22 cellular contexts compared by ENCODE assay signal in the genomic region with DNA sequence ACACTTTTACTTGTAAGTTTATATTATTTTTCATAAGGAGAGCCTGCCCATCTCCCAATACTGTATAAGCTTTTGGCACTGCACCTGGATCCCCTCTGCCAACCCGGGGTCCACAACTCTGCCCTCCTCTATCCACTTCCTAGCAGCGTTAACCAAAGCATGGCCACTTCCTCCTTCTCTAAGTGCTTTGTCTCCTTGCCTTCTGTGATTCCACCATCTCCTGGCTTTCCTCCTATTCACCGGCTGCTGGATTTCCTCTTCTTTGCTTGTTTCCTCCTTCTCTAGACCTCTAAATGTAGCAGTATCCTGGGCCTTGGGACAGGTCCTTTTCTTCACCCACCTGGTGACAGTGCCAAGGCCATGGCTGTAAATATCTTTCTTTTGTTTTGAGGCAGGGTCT.
"Had no signal": no experiment of that assay in that cellular context is flagged by ENCODE, and none has a peak within 500 bp of the region (broad histone marks: within the 10 kb centered on the region; RNA-seq: fewer than 3 reads in every experiment).

No MANE protein-coding gene starts in this region.

- H3K4me1 ChIP-seq: neural progenitor cell had no signal

- H3K36me3 ChIP-seq: heart left ventricle, neural progenitor cell, ovary, stomach, thoracic aorta, transverse colon had no signal

- H3K27me3 ChIP-seq: neural progenitor cell, ovary, transverse colon had no signal

- ATAC-seq: esophagus mucosa; heart left ventricle; left colon; left ventricle myocardium superior; natural killer cell treated with Interleukin-12 subunit alpha and Interleukin-12 subunit beta and Interleukin-15 and Interleukin-18, amount 100 ng/mL, for 72 hours; right cardiac atrium had no signal

- H3K9me3 ChIP-seq: heart left ventricle, ovary, stomach, thoracic aorta, transverse colon had no signal

- H3K9ac ChIP-seq: neural progenitor cell had no signal

- H3K4me3 ChIP-seq: heart left ventricle, lung, neural progenitor cell, ovary, stomach, thoracic aorta, transverse colon had no signal

- DNase-seq: effector CD4-positive, alpha-beta T cell; endodermal cell; heart left ventricle; hippocampal formation; left colon; left ventricle myocardium superior; mesenchymal stem cell; midbrain; nucleus accumbens; ovary; right cardiac atrium; small intestine; stimulated activated CD4-positive, alpha-beta T cell treated with anti-CD3 and anti-CD28 coated beads, Interleukin-12 subunit alpha, Interleukin-12 subunit beta, amount 100 ng/mL, for 4 hours; stimulated activated naive CD4-positive, alpha-beta T cell; stomach; substantia nigra; transverse colon had no signal

- H2AFZ ChIP-seq: neural progenitor cell had no signal

- H3K4me2 ChIP-seq: neural progenitor cell had no signal
